21 cellular contexts compared by ENCODE assay signal in genomic region chr2:124874226-124874625, GRCh38.
DNase-seq lines count a peak whose midpoint lies in the region; ATAC-seq and TF ChIP-seq lines count a peak whose summit lies in the region.
"Had no signal": no experiment of that assay in that cellular context is flagged by ENCODE, and none has a peak within 500 bp of the region (broad histone marks: within the 10 kb centered on the region; RNA-seq: fewer than 3 reads in every experiment).

No MANE protein-coding gene starts in this region.

- no peaks in the 10 kb centered on the region for H3K9me3 Mint-ChIP-seq in nephron
- H3K9me3 Mint-ChIP-seq: GM23338, H9 had no signal

- dilution Hi-C loops in IMR-90 (cut with HindIII; ENCODE audit: low sequenced_read_pairs, unreplicated experiment) = no loop called here

- no peak overlapping the region for H3K4me3 Mint-ChIP-seq in nephron
- H3K4me3 Mint-ChIP-seq: CD14-positive monocyte; CD4-positive, alpha-beta T cell; CD8-positive, alpha-beta memory T cell; GM23338; H9 had no signal

- H2AK9ac ChIP-seq in IMR-90 (replicated peaks; ENCODE audit: low read depth, low read length, poor library complexity) = no peak overlapping the region

- ATAC-seq in IMR-90 (ENCODE audit: low read depth) (no peak), mucosa of descending colon (no peak), GM21515 (IDR thresholded peaks at IDR 0.05; ENCODE audit: unreplicated experiment) (no peak)
- ATAC-seq: A549, GM23338, HCT116 had no signal

- no peaks in the 10 kb centered on the region for H3K79me1 ChIP-seq in IMR-90 (ENCODE audit: low read depth in 1 of 2, low read length in 2 of 2)

- no peak overlapping the region for H3K23ac ChIP-seq in IMR-90 (ENCODE audit: low read depth, low read length)

- H3K27me3 Mint-ChIP-seq in nephron (ENCODE audit: low read depth) = no peaks in the 10 kb centered on the region
- H3K27me3 Mint-ChIP-seq: CD4-positive, alpha-beta T cell; CD8-positive, alpha-beta memory T cell had no signal

- H3K36me3 ChIP-seq in IMR-90 (ENCODE audit: control insufficient read depth, insufficient read depth, low read length) (no peaks in the 10 kb centered on the region), hepatocyte (replicated peaks; ENCODE audit: insufficient read depth, low read depth) (no peaks in the 10 kb centered on the region), mucosa of descending colon (ENCODE audit: low read depth) (no peaks in the 10 kb centered on the region)
- H3K36me3 ChIP-seq: BE2C; BLaER1 treated with 17β-estradiol and CSF1 and Interleukin-3, amounts not matched to agents 10 nM and 100 nM had no signal

- H4K8ac ChIP-seq in IMR-90 (ENCODE audit: low read depth in 2 of 2, low read length in 2 of 2) = no peak overlapping the region

- H3K9ac ChIP-seq in IMR-90 (ENCODE audit: low read depth, low read length) = no peak overlapping the region
- H3K9ac ChIP-seq: BLaER1 treated with 17β-estradiol and CSF1 and Interleukin-3, amounts not matched to agents 10 nM and 100 nM had no signal

- H3K9me3 ChIP-seq in IMR-90 (ENCODE audit: control insufficient read depth, insufficient read depth, low read length) (no peaks in the 10 kb centered on the region), hepatocyte (ENCODE audit: low read depth) (no peaks in the 10 kb centered on the region), mucosa of descending colon (no peaks in the 10 kb centered on the region)
- H3K9me3 ChIP-seq: A549; BE2C; BLaER1 treated with 17β-estradiol and CSF1 and Interleukin-3, amounts not matched to agents 10 nM and 100 nM had no signal

- no peak overlapping the region for H2BK5ac ChIP-seq in IMR-90 (ENCODE audit: low read depth, low read length, poor library complexity, severe bottlenecking)

- H4K91ac ChIP-seq in IMR-90 (ENCODE audit: insufficient read depth, low read depth, low read length) = no peak overlapping the region

- in situ Hi-C loops in IMR-90 (cut with MboI; ENCODE audit: low sequenced_read_pairs) = no loop called here

- H3K4me1 ChIP-seq in IMR-90 (ENCODE audit: control insufficient read depth, insufficient read depth, low read length) (no peaks in the 10 kb centered on the region), hepatocyte (ENCODE audit: insufficient read depth) (no peaks in the 10 kb centered on the region), mucosa of descending colon (ENCODE audit: low read depth) (no peaks in the 10 kb centered on the region)
- H3K4me1 ChIP-seq: A549; BE2C; BLaER1 treated with 17β-estradiol and CSF1 and Interleukin-3, amounts not matched to agents 10 nM and 100 nM had no signal

- H3K36me3 Mint-ChIP-seq in nephron (ENCODE audit: low read depth) = no peaks in the 10 kb centered on the region
- H3K36me3 Mint-ChIP-seq: CD14-positive monocyte; CD8-positive, alpha-beta memory T cell had no signal

- POLR2A ChIA-PET in IMR-90 (lab: Charles Lee; ENCODE audit: unreplicated experiment) = no interaction called here

- no peak overlapping the region for H3K4ac ChIP-seq in IMR-90 (ENCODE audit: low read depth, low read length)

- no peak overlapping the region for H2BK15ac ChIP-seq in IMR-90 (ENCODE audit: low read depth, low read length)

- peak overlapping the region in 2 of 3 experiments; percentile 22 to 70 for H3K27ac Mint-ChIP-seq in nephron
- H3K27ac Mint-ChIP-seq: CD14-positive monocyte; CD4-positive, alpha-beta T cell; CD8-positive, alpha-beta memory T cell; GM23338; H9 had no signal

- no peaks in the 10 kb centered on the region for H3K9me1 ChIP-seq in IMR-90 (ENCODE audit: insufficient read depth, low read length)

- H3K4me3 ChIP-seq in IMR-90 (ENCODE audit: insufficient read depth, low read depth, low read length) = no peak overlapping the region
- no peak overlapping the region for H3K4me3 ChIP-seq in hepatocyte
- H3K4me3 ChIP-seq in mucosa of descending colon = no peak overlapping the region
- H3K4me3 ChIP-seq: A549; BLaER1 treated with 17β-estradiol and CSF1 and Interleukin-3, amounts not matched to agents 10 nM and 100 nM; GM23338 had no signal

- H3K4me1 Mint-ChIP-seq in nephron = peaks cover 25% of the 10 kb centered on the region
- H3K4me1 Mint-ChIP-seq: CD14-positive monocyte; CD8-positive, alpha-beta memory T cell; GM23338 had no signal

- H3K9me2 ChIP-seq in hepatocyte (replicated peaks; ENCODE audit: insufficient read depth) = no peaks in the 10 kb centered on the region

- H3K27ac ChIP-seq in IMR-90 (ENCODE audit: insufficient read depth, low read length) (no peak overlapping the region), hepatocyte (no peak overlapping the region)
- H3K27ac ChIP-seq: A549; BLaER1 treated with 17β-estradiol and CSF1 and Interleukin-3, amounts not matched to agents 10 nM and 100 nM had no signal

- no peak overlapping the region for H3K14ac ChIP-seq in IMR-90 (replicated peaks; ENCODE audit: low read depth, low read length)

- H3K4me2 ChIP-seq in IMR-90 (ENCODE audit: low read depth, low read length) (no peak overlapping the region), hepatocyte (no peak overlapping the region)
- H3K4me2 ChIP-seq: A549; BLaER1 treated with 17β-estradiol and CSF1 and Interleukin-3, amounts not matched to agents 10 nM and 100 nM; GM23338 had no signal

- TF ChIP-seq RAD21 in IMR-90 (IDR thresholded peaks at IDR 0.05; ENCODE audit: low read length) = no peak

- intact Hi-C loops in IMR-90 (cut with micrococcal nuclease) = no loop called here
- intact Hi-C loops in mucosa of descending colon (cut with DNase I, micrococcal nuclease) = no loop called here

- H3K56ac ChIP-seq in IMR-90 (ENCODE audit: extremely low read depth, insufficient read depth, low read length) = no peak overlapping the region

- H3K18ac ChIP-seq in IMR-90 (ENCODE audit: low read depth, low read length) = no peak overlapping the region

- DNase-seq in IMR-90 (peak; percentile 3), fibroblast of peridontal ligament (ENCODE audit: extremely low read depth) (peak; percentile 7), hepatocyte (ENCODE audit: low spot score) (no peak), mucosa of descending colon (no peak), NCI-H2029 treated with DMSO at 0.1 percent for 48 hours (lab: John Stamatoyannopoulos, UW) (no peak)
- DNase-seq: 8988T; ACHN; AML-193; BE2C; CD4-positive, alpha-beta T cell; CD8-positive, alpha-beta memory T cell; DMS 273 treated with DMSO at 0.1 percent for 48 hours; DMS79 treated with DMSO at 0.1 percent for 48 hours; H9 had no signal

- TF ChIP-seq CTCF in IMR-90 (conservative IDR thresholded peaks at IDR 0.05; ENCODE audit: low read depth, low read length) = no peak
- TF ChIP-seq CTCF in hepatocyte (IDR thresholded peaks at IDR 0.05; ENCODE audit: poor library complexity) = no peak
- TF ChIP-seq CTCF in nephron (IDR thresholded peaks at IDR 0.05; ENCODE audit: unreplicated experiment in 3 of 3) = no peak
- no peak for TF ChIP-seq CTCF in mucosa of descending colon (IDR thresholded peaks at IDR 0.05)

- no peak overlapping the region for H2BK20ac ChIP-seq in IMR-90 (ENCODE audit: low read depth, low read length)

- BruUV-seq in IMR-90 (replicated peaks; lab: Mats Ljungman, UMichigan) = no TSS peak

- H4K20me1 ChIP-seq in IMR-90 (ENCODE audit: insufficient read depth, low read length) (no peaks in the 10 kb centered on the region), hepatocyte (ENCODE audit: insufficient read depth, poor library complexity, severe bottlenecking) (no peaks in the 10 kb centered on the region)
- H4K20me1 ChIP-seq: BLaER1 treated with 17β-estradiol and CSF1 and Interleukin-3, amounts not matched to agents 10 nM and 100 nM had no signal

- no peak overlapping the region for H2AFZ ChIP-seq in IMR-90 (replicated peaks; ENCODE audit: low read length, poor library complexity)
- peak overlapping the region; percentile 13 for H2AFZ ChIP-seq in hepatocyte

- H2BK120ac ChIP-seq in IMR-90 (ENCODE audit: low read depth, low read length) = no peak overlapping the region

- H3K27me3 ChIP-seq in IMR-90 (ENCODE audit: control insufficient read depth, insufficient read depth, low read length) (no peaks in the 10 kb centered on the region), hepatocyte (no peaks in the 10 kb centered on the region)
- H3K27me3 ChIP-seq: BE2C; BLaER1 treated with 17β-estradiol and CSF1 and Interleukin-3, amounts not matched to agents 10 nM and 100 nM had no signal

- no peak overlapping the region for H4K5ac ChIP-seq in IMR-90 (ENCODE audit: low read depth, low read length)

- H3K79me2 ChIP-seq in hepatocyte = no peaks in the 10 kb centered on the region

- no peak overlapping the region for H2AK5ac ChIP-seq in IMR-90 (ENCODE audit: low read depth, low read length)

- CTCF ChIA-PET in IMR-90 (lab: Yijun Ruan, JAX) = no interaction called here

- TF ChIP-seq POLR2A in IMR-90 (IDR thresholded peaks at IDR 0.05; ENCODE audit: low read depth, low read length) = no peak

- WGBS in IMR-90 (ENCODE audit: extremely low coverage in 2 of 2, insufficient read length in 1 of 2), 2 experiments = no CpG with 5 or more reads among the region's 1 CpG
- 85% methylated on average over 1 of the region's 1 CpG for WGBS in hepatocyte (ENCODE audit: low lambda C conversion rate, missing lambda C conversion rate)

TF ChIP-seq in IMR-90, 13 proteins besides CTCF, POLR2A, EP300 and RAD21:
- no peak for TF ChIP-seq USF2 (IDR thresholded peaks at IDR 0.05; ENCODE audit: low read depth, low read length)
- TF ChIP-seq BHLHE40 (IDR thresholded peaks at IDR 0.05; ENCODE audit: low read depth, low read length) = no peak
- TF ChIP-seq RFX5 (IDR thresholded peaks at IDR 0.05; ENCODE audit: low read depth, low read length) = no peak
- TF ChIP-seq RCOR1 (IDR thresholded peaks at IDR 0.05; ENCODE audit: insufficient replicate concordance, low read length) = no peak
- TF ChIP-seq MXI1 (IDR thresholded peaks at IDR 0.05; ENCODE audit: borderline replicate concordance, low read depth, low read length) = no peak
- TF ChIP-seq CEBPB (IDR thresholded peaks at IDR 0.05; ENCODE audit: low read depth, low read length) = no peak

Comparison
In these comparisons a context has a peak if more than half of its experiments do, and no peak if none do; other contexts are left out.
1. DNase-seq: peak in IMR-90 (single experiment) and fibroblast of peridontal ligament (single experiment); none in hepatocyte (single experiment), mucosa of descending colon (0 of 3) and NCI-H2029 treated with DMSO at 0.1 percent for 48 hours (single experiment).